8 cellular contexts compared by ENCODE assay signal in genomic region chr1:145607289-145607688, GRCh38. TPM values are rescaled to one million over a fixed set of nuclear protein-coding genes. Genes with fewer than 3 reads are reported as not detected.
A peak's percentile ranks its signal among the peaks of the same experiment; 100 is the strongest.
DNase-seq lines count a peak whose midpoint lies in the region; ATAC-seq, FAIRE-seq and TF ChIP-seq lines count a peak whose summit lies in the region.
"Not testable (repeated sequence)": the region's sequence is repeated elsewhere in the genome, so short reads cannot be mapped to it uniquely, and the experiment has no call there.

No MANE protein-coding gene starts in this region.

- H3K79me2 ChIP-seq in endothelial cell of umbilical vein (ENCODE audit: control insufficient read depth, insufficient read depth, low read length) = not testable (repeated sequence)

- H3K36me3 ChIP-seq in endothelial cell of umbilical vein (ENCODE audit: control insufficient read depth in 2 of 2, extremely low read depth in 1 of 2, insufficient read depth in 2 of 2, low read length in 2 of 2); neuron (ENCODE audit: insufficient read depth, low read length): not testable (repeated sequence)

- TSS peak; percentile 64 for BruUV-seq in MCF 10A (replicated peaks; lab: Mats Ljungman, UMichigan)
- TSS peak; percentile 32 for BruUV-seq in endothelial cell of umbilical vein (replicated peaks; lab: Mats Ljungman, UMichigan)

- DNase-seq in CD4-positive, alpha-beta T cell; MCF 10A (ENCODE audit: unreplicated experiment); endothelial cell of umbilical vein (ENCODE audit: low read depth, low spot score): not testable (repeated sequence)

- not testable (repeated sequence) for FAIRE-seq in endothelial cell of umbilical vein (lab: Jason Lieb, UNC)

- intact Hi-C loops in CD4-positive, alpha-beta T cell (cut with DNase I, micrococcal nuclease); MCF 10A (cut with micrococcal nuclease); endothelial cell of umbilical vein (cut with micrococcal nuclease): not testable (repeated sequence)

- H3K9me3 ChIP-seq in CD4-positive, alpha-beta T cell (ENCODE audit: control insufficient read depth, low read length); endothelial cell of umbilical vein (replicated peaks; ENCODE audit: control insufficient read depth, insufficient read depth, low read length); neuron (ENCODE audit: low read length): not testable (repeated sequence)

- not testable (repeated sequence) for ATAC-seq in CD4-positive, alpha-beta T cell (ENCODE audit: poor library complexity); activated T-helper 17 cell treated with anti-CD3 and anti-CD28 coated beads, Interleukin-2, amount 50 U/mL, for 72 hours (replicated peaks); stimulated activated memory B cell treated with anti-CD40 and anti-IgM and Interleukin-4, amounts not matched to agents 10 μg/mL and 1 μg/mL and 100 μg/mL, for 72 hours
- peak; percentile 2 for ATAC-seq in GM18868 (IDR thresholded peaks at IDR 0.05; ENCODE audit: unreplicated experiment)
- peak; percentile 3 for ATAC-seq in HG03159 (IDR thresholded peaks at IDR 0.05; ENCODE audit: unreplicated experiment)

- not testable (repeated sequence) for TF ChIP-seq CTCF in CD4-positive, alpha-beta T cell (IDR thresholded peaks at IDR 0.05); MCF 10A (IDR thresholded peaks at IDR 0.05; ENCODE audit: unreplicated experiment); endothelial cell of umbilical vein (IDR thresholded peaks at IDR 0.05; ENCODE audit: extremely low read depth in 1 of 2, insufficient read depth in 1 of 2, low read depth in 1 of 2, low read length in 2 of 2)

- POLR2A ChIA-PET in CD4-positive, alpha-beta T cell (lab: Charles Lee); MCF 10A (lab: Yijun Ruan, JAX); endothelial cell of umbilical vein (lab: Charles Lee): not testable (repeated sequence)

- CTCF ChIA-PET in CD4-positive, alpha-beta T cell (lab: Charles Lee); MCF 10A (lab: Yijun Ruan, JAX); endothelial cell of umbilical vein (lab: Charles Lee): not testable (repeated sequence)

- H3K4me1 Mint-ChIP-seq in CD4-positive, alpha-beta T cell (ENCODE audit: low read depth) = peaks cover 27% of the 10 kb centered on the region
- H3K4me1 Mint-ChIP-seq in activated T-helper 17 cell treated with anti-CD3 and anti-CD28 coated beads, Interleukin-2, amount 50 U/mL, for 72 hours = peaks cover 15% of the 10 kb centered on the region
- H3K4me1 Mint-ChIP-seq in MCF 10A (ENCODE audit: insufficient read depth, unreplicated experiment) = peaks cover 17% of the 10 kb centered on the region
- H3K4me1 Mint-ChIP-seq in stimulated activated memory B cell treated with anti-CD40 and anti-IgM and Interleukin-4, amounts not matched to agents 10 μg/mL and 1 μg/mL and 100 μg/mL, for 72 hours = peaks cover 16% of the 10 kb centered on the region

- not testable (repeated sequence) for H3K27ac ChIP-seq in CD4-positive, alpha-beta T cell (ENCODE audit: low read depth, low read length); endothelial cell of umbilical vein (ENCODE audit: insufficient read depth, low read depth, low read length)

- not testable (repeated sequence) for H3K27me3 Mint-ChIP-seq in CD4-positive, alpha-beta T cell; activated T-helper 17 cell treated with anti-CD3 and anti-CD28 coated beads, Interleukin-2, amount 50 U/mL, for 72 hours; MCF 10A (ENCODE audit: insufficient read depth, unreplicated experiment); stimulated activated memory B cell treated with anti-CD40 and anti-IgM and Interleukin-4, amounts not matched to agents 10 μg/mL and 1 μg/mL and 100 μg/mL, for 72 hours

- H3K9me1 ChIP-seq in endothelial cell of umbilical vein (replicated peaks; ENCODE audit: control insufficient read depth, extremely low read depth, insufficient read depth, low read length) = not testable (repeated sequence)

- H3K4me3 Mint-ChIP-seq in CD4-positive, alpha-beta T cell; MCF 10A (ENCODE audit: unreplicated experiment); stimulated activated memory B cell treated with anti-CD40 and anti-IgM and Interleukin-4, amounts not matched to agents 10 μg/mL and 1 μg/mL and 100 μg/mL, for 72 hours: not testable (repeated sequence)
- H3K4me3 Mint-ChIP-seq in activated T-helper 17 cell treated with anti-CD3 and anti-CD28 coated beads, Interleukin-2, amount 50 U/mL, for 72 hours = peak overlapping the region; percentile 74

- not testable (repeated sequence) for TF ChIP-seq POLR2A in endothelial cell of umbilical vein (IDR thresholded peaks at IDR 0.05; ENCODE audit: low read depth, low read length)

- not testable (repeated sequence) for H3K4me2 ChIP-seq in endothelial cell of umbilical vein (ENCODE audit: insufficient read depth, low read length)

- not testable (repeated sequence) for H3K36me3 Mint-ChIP-seq in CD4-positive, alpha-beta T cell (ENCODE audit: low read depth); MCF 10A (ENCODE audit: insufficient read depth, unreplicated experiment); stimulated activated memory B cell treated with anti-CD40 and anti-IgM and Interleukin-4, amounts not matched to agents 10 μg/mL and 1 μg/mL and 100 μg/mL, for 72 hours
- peaks cover 17% of the 10 kb centered on the region for H3K36me3 Mint-ChIP-seq in activated T-helper 17 cell treated with anti-CD3 and anti-CD28 coated beads, Interleukin-2, amount 50 U/mL, for 72 hours (ENCODE audit: low read depth)

- H3K9me3 Mint-ChIP-seq in CD4-positive, alpha-beta T cell; activated T-helper 17 cell treated with anti-CD3 and anti-CD28 coated beads, Interleukin-2, amount 50 U/mL, for 72 hours; MCF 10A (ENCODE audit: unreplicated experiment); stimulated activated memory B cell treated with anti-CD40 and anti-IgM and Interleukin-4, amounts not matched to agents 10 μg/mL and 1 μg/mL and 100 μg/mL, for 72 hours: not testable (repeated sequence)

- H3K4me1 ChIP-seq in endothelial cell of umbilical vein (ENCODE audit: control insufficient read depth, extremely low read depth, insufficient read depth, low read length); neuron (ENCODE audit: insufficient read depth, low read length): not testable (repeated sequence)

- not testable (repeated sequence) for H3K4me3 ChIP-seq in endothelial cell of umbilical vein (replicated peaks in 1 of 3; ENCODE audit: insufficient read depth in 1 of 3, low read depth in 1 of 3, low read length in 3 of 3); neuron (ENCODE audit: low read length)

- H3K27me3 ChIP-seq in CD4-positive, alpha-beta T cell (ENCODE audit: control insufficient read depth, insufficient read depth, low read length); endothelial cell of umbilical vein (ENCODE audit: control insufficient read depth in 2 of 2, insufficient read depth in 2 of 2, low read length in 2 of 2); neuron (ENCODE audit: insufficient read depth, low read length): not testable (repeated sequence)

- H4K20me1 ChIP-seq in endothelial cell of umbilical vein (replicated peaks; ENCODE audit: control insufficient read depth, extremely low read depth, insufficient read depth, low read length) = not testable (repeated sequence)

- H2AFZ ChIP-seq in endothelial cell of umbilical vein (ENCODE audit: low read depth, low read length) = not testable (repeated sequence)
- H2AFZ ChIP-seq in neuron (ENCODE audit: low read depth, low read length) = peak overlapping the region; percentile 70

- dilution Hi-C loops in endothelial cell of umbilical vein (cut with MboI; ENCODE audit: extremely low pct_ligation_motif_present, low sequenced_read_pairs) = not testable (repeated sequence)

- not testable (repeated sequence) for H3K9ac ChIP-seq in endothelial cell of umbilical vein (replicated peaks; ENCODE audit: extremely low read depth, insufficient read depth, low read length)

- peak overlapping the region; percentile 83 for H3K27ac Mint-ChIP-seq in CD4-positive, alpha-beta T cell
- H3K27ac Mint-ChIP-seq in activated T-helper 17 cell treated with anti-CD3 and anti-CD28 coated beads, Interleukin-2, amount 50 U/mL, for 72 hours; MCF 10A (ENCODE audit: low read depth, unreplicated experiment): not testable (repeated sequence)
- peak overlapping the region; percentile 80 for H3K27ac Mint-ChIP-seq in stimulated activated memory B cell treated with anti-CD40 and anti-IgM and Interleukin-4, amounts not matched to agents 10 μg/mL and 1 μg/mL and 100 μg/mL, for 72 hours

RNA-seq across cellular contexts. Expression of gene GPR89A, which starts 0.5 kb away (rescaled TPM):
- total RNA-seq in CD4-positive, alpha-beta T cell = 10 to 100 TPM; 23.8 to 25.2 TPM
- 10 to 100 TPM; 22.5 to 31.9 TPM for total RNA-seq in activated T-helper 17 cell treated with anti-CD3 and anti-CD28 coated beads, Interleukin-2, amount 50 U/mL, for 72 hours
- 45.2 and 45.6 TPM in 2 replicates for total RNA-seq in MCF 10A (2022)
- 13.8 and 20.2 TPM in 2 replicates for total RNA-seq in endothelial cell of umbilical vein
- polyA plus RNA-seq in endothelial cell of umbilical vein = 17.2 and 35.7 TPM in 2 replicates
- 11.8 and 12.2 TPM in 2 replicates for polyA plus RNA-seq in endothelial cell of umbilical vein (2011; cell fraction: cytosol; rRNA removed)
- polyA plus RNA-seq in endothelial cell of umbilical vein (2011; cell fraction: nucleus; rRNA removed) = 37.1 and 56.2 TPM in 2 replicates
- polyA plus RNA-seq in endothelial cell of umbilical vein (2012) = 13.0 and 19.4 TPM in 2 replicates
- 34.6 and 40.0 TPM in 2 replicates for polyA minus RNA-seq in endothelial cell of umbilical vein
- polyA minus RNA-seq in endothelial cell of umbilical vein (2011; cell fraction: cytosol; rRNA and poly(A)+ RNA removed) = 28.5 TPM
- 47.6 and 49.0 TPM in 2 replicates for polyA minus RNA-seq in endothelial cell of umbilical vein (2011; cell fraction: nucleus; rRNA and poly(A)+ RNA removed)
